12 cellular contexts compared by ENCODE assay signal in genomic region chr20:33465536-33466302, GRCh38. TPM values are rescaled to one million over a fixed set of nuclear protein-coding genes. Genes with fewer than 3 reads are reported as not detected.
A peak's percentile ranks its signal among the peaks of the same experiment; 100 is the strongest.
DNase-seq lines count a peak whose midpoint lies in the region; TF ChIP-seq lines count a peak whose summit lies in the region.
"Had no signal": no experiment of that assay in that cellular context is flagged by ENCODE, and none has a peak within 500 bp of the region (broad histone marks: within the 10 kb centered on the region; RNA-seq: fewer than 3 reads in every experiment).

No MANE protein-coding gene starts in this region.

- H2AK5ac ChIP-seq in H9 (ENCODE audit: insufficient read length, low read length), result no peak overlapping the region

- no peaks in the 10 kb centered on the region for H3K27me3 Mint-ChIP-seq in H9 (ENCODE audit: low read depth)

- WGBS in spleen, 5 donors, result 56 to 72% (median 68%) methylated on average over 6 to 8 of the region's 8 CpGs
- WGBS in H9 (ENCODE audit: extremely low coverage, insufficient read length, low lambda C conversion rate), result no CpG with 5 or more reads among the region's 8 CpGs

- no peaks in the 10 kb centered on the region for H3K79me2 ChIP-seq in H9 (ENCODE audit: insufficient read depth, low read length)
- H3K79me2 ChIP-seq: hepatocyte had no signal

- no peak overlapping the region for H3T11ph ChIP-seq in H9 (ENCODE audit: low read length)

- DNase-seq in NCI-H1092 (lab: John Stamatoyannopoulos, UW) (peak; percentile 16), SJCRH30 (peak; percentile 76 to 82), left kidney (ENCODE audit: low read depth, low spot score) (peak; percentile 92), spleen (peak; percentile 75), H9 (no peak), T-helper 2 cell (no peak), DMS153 treated with DMSO at 0.1 percent for 48 hours (lab: John Stamatoyannopoulos, UW; ENCODE audit: unreplicated experiment) (no peak)
- DNase-seq: mammary epithelial cell, NCI-H2081 had no signal

- peak overlapping the region; percentile 0; the same call in 1 of the 2 replicates for H3K27ac ChIP-seq in SJCRH30
- peak overlapping the region in 4 of 8 donors; percentile 44 to 64 (median 49) for H3K27ac ChIP-seq in spleen
- H3K27ac ChIP-seq in H9 (ENCODE audit: insufficient read length, low read depth, low read length), result no peak overlapping the region
- H3K27ac ChIP-seq: hepatocyte, RWPE1, thoracic aorta had no signal

- no peaks in the 10 kb centered on the region; a peak in 1 of 5 replicates for H3K9me3 Mint-ChIP-seq in H9

- H3K4me3 ChIP-seq in SJCRH30, result no peak overlapping the region
- no peak overlapping the region for H3K4me3 ChIP-seq in spleen
- H3K4me3 ChIP-seq: hepatocyte, thoracic aorta had no signal

- no peak overlapping the region for H4K91ac ChIP-seq in H9 (ENCODE audit: insufficient read length, low read depth, low read length)

- no peak overlapping the region for H3K18ac ChIP-seq in H9 (ENCODE audit: insufficient read length, low read depth, low read length)

- H3K36me3 ChIP-seq in SJCRH30 (no peaks in the 10 kb centered on the region), spleen (no peaks in the 10 kb centered on the region)
- H3K36me3 ChIP-seq: thoracic aorta had no signal

- no peak for TF ChIP-seq CTCF in spleen (IDR thresholded peaks at IDR 0.05 in 8 of 11, conservative IDR thresholded peaks at IDR 0.05 in 3 of 11)
- TF ChIP-seq CTCF in H9 (conservative IDR thresholded peaks at IDR 0.05), result no peak

- intact Hi-C loops in spleen (cut with DNase I; ENCODE audit: low total_unique reads), result no loop called here

- no peaks in the 10 kb centered on the region for H4K20me1 ChIP-seq in H9 (ENCODE audit: control insufficient read depth, insufficient read depth, insufficient read length)

- H4K8ac ChIP-seq in H9 (replicated peaks; ENCODE audit: insufficient read length, low read depth, low read length), result no peak overlapping the region

- H2BK15ac ChIP-seq in H9 (ENCODE audit: low read depth, low read length), result no peak overlapping the region

- H3K56ac ChIP-seq in H9 (ENCODE audit: insufficient read length, low read depth, low read length), result no peak overlapping the region

- H3K4ac ChIP-seq in H9 (ENCODE audit: low read depth, low read length), result no peak overlapping the region

- H2BK20ac ChIP-seq in H9 (ENCODE audit: low read depth, low read length, poor library complexity, severe bottlenecking), result no peak overlapping the region

- no peak overlapping the region for H3K14ac ChIP-seq in H9 (ENCODE audit: insufficient read depth, low read length)

- H3K36me3 Mint-ChIP-seq in H9 (ENCODE audit: insufficient read depth in 1 of 3, low read depth in 3 of 3), result no peaks in the 10 kb centered on the region

- H2BK5ac ChIP-seq in H9 (ENCODE audit: insufficient read length, low read length), result no peak overlapping the region

- H2BK12ac ChIP-seq in H9 (ENCODE audit: insufficient read length, low read depth, low read length), result no peak overlapping the region

- TF ChIP-seq POLR2A in spleen (IDR thresholded peaks at IDR 0.05), result no peak

- H3K23ac ChIP-seq in H9 (ENCODE audit: insufficient read length, low read depth, low read length), result no peak overlapping the region

- no peak overlapping the region for H2BK120ac ChIP-seq in H9 (ENCODE audit: low read depth, low read length, poor library complexity, severe bottlenecking)

- H2AFZ ChIP-seq in H9 (ENCODE audit: low read length), result no peak overlapping the region
- H2AFZ ChIP-seq: hepatocyte had no signal

- no peak overlapping the region for H3K9ac ChIP-seq in H9 (ENCODE audit: extremely low read depth, insufficient read length, low read length)

- H3K4me1 Mint-ChIP-seq in H9, result peaks cover 10 to 16% of the 10 kb centered on the region in 2 experiments

- no peak overlapping the region for H3K4me2 ChIP-seq in H9 (ENCODE audit: insufficient read depth, insufficient read length, low read length)
- H3K4me2 ChIP-seq: hepatocyte had no signal

- H3K9me3 ChIP-seq in SJCRH30 (replicated peaks) (no peaks in the 10 kb centered on the region), spleen (no peaks in the 10 kb centered on the region), H9 (ENCODE audit: control insufficient read depth, low read depth, low read length) (no peaks in the 10 kb centered on the region)
- H3K9me3 ChIP-seq: thoracic aorta had no signal

- no peak overlapping the region for H3K4me3 Mint-ChIP-seq in H9

- no peak overlapping the region for H3K27ac Mint-ChIP-seq in H9

- peaks cover 4% of the 10 kb centered on the region; the same call in 1 of the 2 replicates for H3K27me3 ChIP-seq in SJCRH30
- H3K27me3 ChIP-seq in spleen (replicated peaks in 1 of 7), result no peaks in the 10 kb centered on the region
- H3K27me3 ChIP-seq in H9 (ENCODE audit: insufficient read depth, low read length), result no peaks in the 10 kb centered on the region
- H3K27me3 ChIP-seq: hepatocyte had no signal

- H4K5ac ChIP-seq in H9 (ENCODE audit: insufficient read length, low read depth, low read length), result no peak overlapping the region

- no peaks in the 10 kb centered on the region for H3K79me1 ChIP-seq in H9 (ENCODE audit: insufficient read depth, low read depth, low read length, poor library complexity, severe bottlenecking)

- no peaks in the 10 kb centered on the region for H3K23me2 ChIP-seq in H9 (ENCODE audit: insufficient read length, low read depth, low read length, poor library complexity, severe bottlenecking)

- H3K4me1 ChIP-seq in SJCRH30 (peaks cover 9% of the 10 kb centered on the region), spleen (peaks cover 0 to 38% (median 7%) of the 10 kb centered on the region in 6 donors), H9 (ENCODE audit: insufficient read depth, low read length) (no peaks in the 10 kb centered on the region)

RNA-seq across cellular contexts. Expression of gene SNTA1, which starts 22.2 kb away (rescaled TPM):
- 13.2 and 14.5 TPM in 2 replicates for total RNA-seq in SJCRH30 (2014; rRNA removed; shearing (Covaris generic))
- total RNA-seq in spleen, result 1 to 10 TPM; 2.4 to 8.7 (median 3.9) TPM
- 1 to 10 TPM; 4.3 to 6.3 (median 5.9) TPM for polyA plus RNA-seq in spleen
- 9.9 and 10.2 TPM in 2 replicates for total RNA-seq in H9 (2021)

RNA-seq across cellular contexts. Expression of gene CBFA2T2, which starts 24.2 kb away (rescaled TPM):
- 14.2 and 14.9 TPM in 2 replicates for total RNA-seq in SJCRH30 (2014; rRNA removed; shearing (Covaris generic))
- 10 to 100 TPM; 17.0 to 25.4 (median 18.9) TPM for total RNA-seq in spleen
- polyA plus RNA-seq in spleen, result 1 to 10 TPM; 3.3 to 6.9 (median 4.8) TPM
- total RNA-seq in H9 (2021), result 10.9 and 11.2 TPM in 2 replicates

Comparison
In these comparisons a context has a peak if more than half of its experiments do, and no peak if none do; other contexts are left out.
1. DNase-seq: peak in NCI-H1092 (single experiment), SJCRH30 (2 of 2), left kidney (single experiment) and spleen (single experiment); none in H9 (single experiment), T-helper 2 cell (0 of 5) and DMS153 treated with DMSO at 0.1 percent for 48 hours (single experiment).